8 cellular contexts compared by ENCODE assay signal in the genomic region with DNA sequence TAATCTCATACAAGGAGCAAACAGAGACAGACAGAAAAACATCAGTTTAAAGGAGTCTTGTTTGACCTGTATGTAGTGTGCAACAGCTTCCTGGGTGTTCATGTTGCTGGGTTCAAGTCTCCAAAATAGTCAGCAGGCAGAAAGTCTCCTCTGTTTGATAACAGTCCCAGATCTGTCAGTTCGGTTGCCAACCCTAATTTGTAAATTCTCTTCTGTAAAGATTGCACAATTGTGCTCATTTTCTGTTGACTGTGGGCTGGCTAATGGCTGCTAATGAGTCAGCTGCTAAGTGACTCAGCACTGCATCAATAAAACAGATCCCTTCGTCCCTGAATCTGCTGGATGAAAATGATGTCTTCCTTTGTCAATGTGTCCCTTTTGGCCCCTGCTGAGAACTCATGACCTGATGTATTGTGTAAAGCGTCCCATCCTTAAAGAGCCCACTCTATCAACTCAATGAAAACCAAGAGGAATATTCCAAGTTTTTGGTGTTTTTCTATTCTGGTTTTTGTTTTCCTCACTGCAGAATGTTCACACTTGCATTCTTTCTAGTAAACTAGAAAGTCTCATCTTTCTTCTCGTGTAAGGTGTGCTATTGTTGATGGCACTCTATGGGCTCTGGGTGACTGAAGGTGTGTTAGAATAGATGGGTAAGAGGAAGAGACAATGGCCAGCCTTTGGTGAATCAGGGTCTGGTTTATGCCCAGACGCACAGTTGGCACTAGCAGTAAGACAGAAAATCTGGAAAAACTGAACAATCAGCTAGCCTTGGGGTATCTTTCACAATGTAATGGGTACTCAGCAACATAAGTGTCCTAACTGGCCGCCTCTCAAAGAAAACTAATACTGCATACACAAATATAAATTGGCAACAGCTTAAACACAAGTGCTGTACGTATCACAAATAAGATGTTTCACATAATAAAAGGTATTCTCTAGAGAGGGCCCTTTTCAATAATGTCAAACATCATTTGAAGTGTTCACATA.
A peak's percentile ranks its signal among the peaks of the same experiment; 100 is the strongest.
DNase-seq lines count a peak whose midpoint lies in the region; ATAC-seq, FAIRE-seq and TF ChIP-seq lines count a peak whose summit lies in the region.

No MANE protein-coding gene starts in this region.

- no peaks in the 10 kb centered on the region for H3K23me2 ChIP-seq in H9 (ENCODE audit: insufficient read length, low read depth, low read length, poor library complexity, severe bottlenecking)

- H3K9me3 Mint-ChIP-seq in H9: peaks cover 0 to 5% of the 10 kb centered on the region in 2 experiments; a peak in 3 of 5 replicates

- no peaks in the 10 kb centered on the region for H3K9me3 ChIP-seq in suprapubic skin
- no peaks in the 10 kb centered on the region for H3K9me3 ChIP-seq in H9 (ENCODE audit: control insufficient read depth, low read depth, low read length)

- H2BK5ac ChIP-seq in H9 (ENCODE audit: insufficient read length, low read length): no peak overlapping the region

- H3T11ph ChIP-seq in H9 (ENCODE audit: low read length): no peak overlapping the region

- H3K79me2 ChIP-seq in H9 (ENCODE audit: insufficient read depth, low read length): no peaks in the 10 kb centered on the region

- no peak overlapping the region for H2AFZ ChIP-seq in H9 (ENCODE audit: low read length)

- H3K18ac ChIP-seq in H9 (ENCODE audit: insufficient read length, low read depth, low read length): no peak overlapping the region

- no peaks in the 10 kb centered on the region; the same call in 1 of the 2 replicates for H3K27me3 Mint-ChIP-seq in H9 (ENCODE audit: low read depth)

- H3K14ac ChIP-seq in H9 (ENCODE audit: insufficient read depth, low read length): no peak overlapping the region

- H3K27ac ChIP-seq in suprapubic skin (peak overlapping the region; percentile 75), H9 (ENCODE audit: insufficient read length, low read depth, low read length) (no peak overlapping the region)

- no peak overlapping the region for H2BK12ac ChIP-seq in H9 (ENCODE audit: insufficient read length, low read depth, low read length)

- H3K23ac ChIP-seq in H9 (ENCODE audit: insufficient read length, low read depth, low read length): no peak overlapping the region

- no peak overlapping the region for H3K4ac ChIP-seq in H9 (ENCODE audit: low read depth, low read length)

- no peaks in the 10 kb centered on the region for H3K36me3 ChIP-seq in suprapubic skin

- no peak overlapping the region for H4K8ac ChIP-seq in H9 (replicated peaks; ENCODE audit: insufficient read length, low read depth, low read length)

- no peak for ATAC-seq in HG03280 (IDR thresholded peaks at IDR 0.05; ENCODE audit: unreplicated experiment)

- TF ChIP-seq CTCF in NB4 (IDR thresholded peaks at IDR 0.05; ENCODE audit: low read depth, low read length) (no peak), suprapubic skin (IDR thresholded peaks at IDR 0.05) (no peak), H9 (conservative IDR thresholded peaks at IDR 0.05) (no peak)

- DNase-seq in AG20443 (ENCODE audit: low spot score) (peak; percentile 85), NB4 (ENCODE audit: low read depth) (peak; percentile 89), amygdala (lab: John Stamatoyannopoulos, UW) (peak in 39 of 56 donors; percentile 2 to 74 (median 29)), suprapubic skin (ENCODE audit: low spot score in 2 of 2) (peak in 1 of 2 donors; percentile 75), H9 (no peak)
- DNase-seq in effector CD4-positive, alpha-beta T cell: no peak

- no peak overlapping the region for H3K9ac ChIP-seq in H9 (ENCODE audit: extremely low read depth, insufficient read length, low read length)

- H3K36me3 Mint-ChIP-seq in H9 (ENCODE audit: insufficient read depth in 1 of 3, low read depth in 3 of 3): no peaks in the 10 kb centered on the region

- no peaks in the 10 kb centered on the region for H3K79me1 ChIP-seq in H9 (ENCODE audit: insufficient read depth, low read depth, low read length, poor library complexity, severe bottlenecking)

- H4K20me1 ChIP-seq in H9 (ENCODE audit: control insufficient read depth, insufficient read depth, insufficient read length): no peaks in the 10 kb centered on the region

- peak; percentile 99 for FAIRE-seq in islet of Langerhans (lab: Jason Lieb, UNC)

- no peak overlapping the region for H2BK120ac ChIP-seq in H9 (ENCODE audit: low read depth, low read length, poor library complexity, severe bottlenecking)

- no peak overlapping the region; a peak in 1 of 7 replicates for H3K27ac Mint-ChIP-seq in H9

- H3K27me3 ChIP-seq in suprapubic skin (no peaks in the 10 kb centered on the region), H9 (ENCODE audit: insufficient read depth, low read length) (no peaks in the 10 kb centered on the region)

- no peaks in the 10 kb centered on the region for H3K4me1 Mint-ChIP-seq in H9

- H3K56ac ChIP-seq in H9 (ENCODE audit: insufficient read length, low read depth, low read length): no peak overlapping the region

- no peak overlapping the region for H2AK5ac ChIP-seq in H9 (ENCODE audit: insufficient read length, low read length)

- TF ChIP-seq EP300 in suprapubic skin (IDR thresholded peaks at IDR 0.05): no peak

- H2BK15ac ChIP-seq in H9 (ENCODE audit: low read depth, low read length): no peak overlapping the region

- H3K4me3 Mint-ChIP-seq in H9: no peak overlapping the region

- no peak overlapping the region for H3K4me3 ChIP-seq in NB4 (ENCODE audit: low read depth, low read length)
- no peak overlapping the region for H3K4me3 ChIP-seq in suprapubic skin

- 43% methylated on average over 7 of the region's 7 CpGs for WGBS in suprapubic skin
- WGBS in H9 (ENCODE audit: extremely low coverage, insufficient read length, low lambda C conversion rate): no CpG with 5 or more reads among the region's 7 CpGs

- H4K5ac ChIP-seq in H9 (ENCODE audit: insufficient read length, low read depth, low read length): no peak overlapping the region

- H2BK20ac ChIP-seq in H9 (ENCODE audit: low read depth, low read length, poor library complexity, severe bottlenecking): no peak overlapping the region

- H3K4me2 ChIP-seq in H9 (ENCODE audit: insufficient read depth, insufficient read length, low read length): no peak overlapping the region

- H3K4me1 ChIP-seq in suprapubic skin (peaks cover 31% of the 10 kb centered on the region), H9 (ENCODE audit: insufficient read depth, low read length) (no peaks in the 10 kb centered on the region)

- H4K91ac ChIP-seq in H9 (ENCODE audit: insufficient read length, low read depth, low read length): no peak overlapping the region

- no peak for TF ChIP-seq POLR2A in NB4 (IDR thresholded peaks at IDR 0.05; ENCODE audit: extremely low read depth, insufficient read length)
- no peak for TF ChIP-seq POLR2A in suprapubic skin (IDR thresholded peaks at IDR 0.05)

Comparison
In these comparisons a context has a peak if more than half of its experiments do, and no peak if none do; other contexts are left out.
1. DNase-seq: peak in AG20443 (single experiment), NB4 (single experiment) and amygdala (39 of 56); none in H9 (single experiment) and effector CD4-positive, alpha-beta T cell (single experiment).